In genomic region chr3:150385296-150386242, GRCh38 we compare ENCODE assay signal across 8 cellular contexts. TPM values are rescaled to one million over a fixed set of nuclear protein-coding genes. Genes with fewer than 3 reads are reported as not detected.
DNase-seq lines count a peak whose midpoint lies in the region; ATAC-seq and TF ChIP-seq lines count a peak whose summit lies in the region.

No MANE protein-coding gene starts in this region.

- no peaks in the 10 kb centered on the region for H3K9me3 ChIP-seq in heart left ventricle

- H3K36me3 ChIP-seq in heart left ventricle, result no peaks in the 10 kb centered on the region

- H3K9me3 Mint-ChIP-seq in endothelial cell (ENCODE audit: unreplicated experiment), result no peaks in the 10 kb centered on the region

- peaks cover 0 to 23% (median 14%) of the 10 kb centered on the region in 12 donors for H3K4me1 ChIP-seq in heart left ventricle

- H3K27me3 ChIP-seq in heart left ventricle, result no peaks in the 10 kb centered on the region

- peak overlapping the region in 1 of 12 donors; percentile 16 for H3K27ac ChIP-seq in heart left ventricle

- TF ChIP-seq CTCF in GM10266 (IDR thresholded peaks at IDR 0.05; ENCODE audit: control insufficient read depth, insufficient read depth, low read depth, missing control alignments) (no peak), endothelial cell (IDR thresholded peaks at IDR 0.05; ENCODE audit: unreplicated experiment) (peak; percentile 3), heart left ventricle (IDR thresholded peaks at IDR 0.05) (no peak)

- intact Hi-C loops in heart left ventricle (cut with DNase I), result no loop called here

- H3K4me3 ChIP-seq in heart left ventricle, result peak overlapping the region in 1 of 12 donors; percentile 29

- no peaks in the 10 kb centered on the region for H3K27me3 Mint-ChIP-seq in endothelial cell (ENCODE audit: unreplicated experiment)

- 73 to 82% (median 74%) methylated on average over 6 of the region's 6 CpGs for WGBS in heart left ventricle, 4 donors

- no peak overlapping the region for H3K27ac Mint-ChIP-seq in endothelial cell (ENCODE audit: unreplicated experiment)

- no peak overlapping the region for H3K4me3 Mint-ChIP-seq in endothelial cell (ENCODE audit: unreplicated experiment)

- no peaks in the 10 kb centered on the region for H3K36me3 Mint-ChIP-seq in endothelial cell (ENCODE audit: low read depth, unreplicated experiment)

- no peak for TF ChIP-seq POLR2A in heart left ventricle (IDR thresholded peaks at IDR 0.05)

- DNase-seq in GM10266 (ENCODE audit: extremely low spot score) (peak; percentile 53), endothelial cell (ENCODE audit: low spot score) (no peak), heart left ventricle (no peak), DMS153 treated with DMSO at 0.1 percent for 48 hours (lab: John Stamatoyannopoulos, UW; ENCODE audit: unreplicated experiment) (no peak), NCI-H187 treated with DMSO at 0.1 percent for 48 hours (lab: John Stamatoyannopoulos, UW) (no peak)
- no peak for DNase-seq in stimulated activated naive CD4-positive, alpha-beta T cell treated with Interleukin-2 at 50 U/mL for 16 hours (lab: John Stamatoyannopoulos, UW)

- peaks cover 15% of the 10 kb centered on the region for H3K4me1 Mint-ChIP-seq in endothelial cell (ENCODE audit: unreplicated experiment)

- peak; percentile 44 for ATAC-seq in GM21360 (IDR thresholded peaks at IDR 0.05; ENCODE audit: unreplicated experiment)
- peak; percentile 35 for ATAC-seq in HG03460 (IDR thresholded peaks at IDR 0.05; ENCODE audit: unreplicated experiment)
- no peak for ATAC-seq in heart left ventricle

RNA-seq across cellular contexts. Expression of gene TSC22D2, which starts 22.5 kb away (rescaled TPM):
- total RNA-seq in endothelial cell (ENCODE audit: unreplicated experiment) (38.8 TPM), heart left ventricle (10 to 100 TPM; 12.7 to 55.8 (median 32.6) TPM)
- 10 to 100 TPM; 11.5 to 22.6 TPM for polyA plus RNA-seq in heart left ventricle

Comparison
In these comparisons a context has a peak if more than half of its experiments do, and no peak if none do; other contexts are left out.
1. ATAC-seq: peak in GM21360 (single experiment) and HG03460 (single experiment); none in heart left ventricle (0 of 4).